1 cellular context compared by ENCODE assay signal in the genomic region with DNA sequence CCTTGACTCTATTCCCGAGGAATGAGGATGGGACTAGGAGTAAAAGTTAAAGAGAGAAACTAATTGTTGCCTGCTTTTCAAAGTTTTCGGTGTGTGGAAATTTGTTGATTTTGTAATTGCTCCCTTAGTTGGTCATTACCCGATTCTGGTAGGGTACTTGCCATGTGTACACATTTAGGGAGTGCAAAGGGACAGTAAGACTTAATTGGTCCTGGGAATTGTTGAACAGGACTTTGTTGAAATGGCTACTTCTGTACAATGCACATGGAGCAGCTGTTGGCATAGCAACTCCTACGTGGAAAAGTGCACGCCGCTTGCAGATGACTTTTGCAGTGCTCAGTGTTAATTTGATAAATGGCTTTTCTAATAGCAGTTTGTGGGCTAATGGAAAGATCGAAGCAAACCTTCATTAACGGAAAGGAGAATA.
TF ChIP-seq lines count a peak whose summit lies in the region.

No MANE protein-coding gene starts in this region.

TF ChIP-seq in IMR-90, 13 proteins besides CTCF, POLR2A, EP300 and RAD21:
- no peak for TF ChIP-seq BHLHE40 (IDR thresholded peaks at IDR 0.05; ENCODE audit: low read depth, low read length)
- TF ChIP-seq MAFK (IDR thresholded peaks at IDR 0.05; ENCODE audit: low read depth, low read length): no peak
- TF ChIP-seq SMC3 (IDR thresholded peaks at IDR 0.05; ENCODE audit: low read depth, low read length): no peak
- TF ChIP-seq, protein P1, sequence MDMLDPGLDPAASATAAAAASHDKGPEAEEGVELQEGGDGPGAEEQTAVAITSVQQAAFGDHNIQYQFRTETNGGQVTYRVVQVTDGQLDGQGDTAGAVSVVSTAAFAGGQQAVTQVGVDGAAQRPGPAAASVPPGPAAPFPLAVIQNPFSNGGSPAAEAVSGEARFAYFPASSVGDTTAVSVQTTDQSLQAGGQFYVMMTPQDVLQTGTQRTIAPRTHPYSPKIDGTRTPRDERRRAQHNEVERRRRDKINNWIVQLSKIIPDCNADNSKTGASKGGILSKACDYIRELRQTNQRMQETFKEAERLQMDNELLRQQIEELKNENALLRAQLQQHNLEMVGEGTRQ (IDR thresholded peaks at IDR 0.05; ENCODE audit: low read depth, low read length): no peak
- TF ChIP-seq MAZ (IDR thresholded peaks at IDR 0.05; ENCODE audit: borderline replicate concordance, low read depth, low read length): no peak
- TF ChIP-seq, protein P2, sequence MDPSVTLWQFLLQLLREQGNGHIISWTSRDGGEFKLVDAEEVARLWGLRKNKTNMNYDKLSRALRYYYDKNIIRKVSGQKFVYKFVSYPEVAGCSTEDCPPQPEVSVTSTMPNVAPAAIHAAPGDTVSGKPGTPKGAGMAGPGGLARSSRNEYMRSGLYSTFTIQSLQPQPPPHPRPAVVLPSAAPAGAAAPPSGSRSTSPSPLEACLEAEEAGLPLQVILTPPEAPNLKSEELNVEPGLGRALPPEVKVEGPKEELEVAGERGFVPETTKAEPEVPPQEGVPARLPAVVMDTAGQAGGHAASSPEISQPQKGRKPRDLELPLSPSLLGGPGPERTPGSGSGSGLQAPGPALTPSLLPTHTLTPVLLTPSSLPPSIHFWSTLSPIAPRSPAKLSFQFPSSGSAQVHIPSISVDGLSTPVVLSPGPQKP (IDR thresholded peaks at IDR 0.05; ENCODE audit: borderline replicate concordance, low read depth, low read length): no peak
- TF ChIP-seq MXI1 (IDR thresholded peaks at IDR 0.05; ENCODE audit: borderline replicate concordance, low read depth, low read length): no peak
- TF ChIP-seq CHD1 (IDR thresholded peaks at IDR 0.05; ENCODE audit: low read depth, low read length): no peak
- no peak for TF ChIP-seq RCOR1 (IDR thresholded peaks at IDR 0.05; ENCODE audit: insufficient replicate concordance, low read length)
- no peak for TF ChIP-seq FOS (IDR thresholded peaks at IDR 0.05; ENCODE audit: low read depth, low read length)
- no peak for TF ChIP-seq RFX5 (IDR thresholded peaks at IDR 0.05; ENCODE audit: low read depth, low read length)
- TF ChIP-seq CEBPB (IDR thresholded peaks at IDR 0.05; ENCODE audit: low read depth, low read length): no peak
- TF ChIP-seq NFE2L2 (IDR thresholded peaks at IDR 0.05; ENCODE audit: low read depth, low read length): no peak
